1 cellular context compared by ENCODE assay signal in the genomic region with DNA sequence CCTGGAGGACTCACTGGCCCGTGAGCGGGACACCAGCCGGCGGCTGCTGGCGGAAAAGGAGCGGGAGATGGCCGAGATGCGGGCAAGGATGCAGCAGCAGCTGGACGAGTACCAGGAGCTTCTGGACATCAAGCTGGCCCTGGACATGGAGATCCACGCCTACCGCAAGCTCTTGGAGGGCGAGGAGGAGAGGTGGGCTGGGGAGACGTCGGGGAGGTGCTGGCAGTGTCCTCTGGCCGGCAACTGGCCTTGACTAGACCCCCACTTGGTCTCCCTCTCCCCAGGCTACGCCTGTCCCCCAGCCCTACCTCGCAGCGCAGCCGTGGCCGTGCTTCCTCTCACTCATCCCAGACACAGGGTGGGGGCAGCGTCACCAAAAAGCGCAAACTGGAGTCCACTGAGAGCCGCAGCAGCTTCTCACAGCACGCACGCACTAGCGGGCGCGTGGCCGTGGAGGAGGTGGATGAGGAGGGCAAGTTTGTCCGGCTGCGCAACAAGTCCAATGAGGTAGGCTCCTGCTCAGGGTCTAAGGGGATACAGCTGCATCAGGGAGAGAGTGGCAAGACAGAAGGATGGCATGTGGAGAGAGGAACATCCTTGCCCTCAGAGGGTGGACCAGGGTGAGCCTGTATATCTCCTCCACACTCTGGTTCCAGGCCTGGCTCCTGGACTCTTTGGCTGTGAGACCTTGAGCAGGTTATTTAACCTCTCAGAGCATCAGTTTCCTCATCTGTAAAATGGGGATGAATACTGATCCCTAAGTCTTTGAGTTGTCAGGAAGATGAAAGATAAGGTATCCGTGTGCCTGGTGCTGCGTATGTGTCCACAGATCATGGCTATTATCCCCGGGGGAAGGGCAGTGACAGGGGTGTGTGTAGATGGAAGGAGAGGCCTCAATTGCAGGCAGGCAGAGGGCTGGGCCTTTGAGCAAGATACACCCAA.
A peak's percentile ranks its signal among the peaks of the same experiment; 100 is the strongest.
TF ChIP-seq lines count a peak whose summit lies in the region.

No MANE protein-coding gene starts in this region.

TF ChIP-seq in HCT116, 20 proteins besides CTCF, POLR2A, EP300 and RAD21:
- TF ChIP-seq POLR2AphosphoS5 (IDR thresholded peaks at IDR 0.05; ENCODE audit: low read depth, low read length) (peak; percentile 21), SP1 (IDR thresholded peaks at IDR 0.05; ENCODE audit: low read depth) (no peak)
